In the genomic region with DNA sequence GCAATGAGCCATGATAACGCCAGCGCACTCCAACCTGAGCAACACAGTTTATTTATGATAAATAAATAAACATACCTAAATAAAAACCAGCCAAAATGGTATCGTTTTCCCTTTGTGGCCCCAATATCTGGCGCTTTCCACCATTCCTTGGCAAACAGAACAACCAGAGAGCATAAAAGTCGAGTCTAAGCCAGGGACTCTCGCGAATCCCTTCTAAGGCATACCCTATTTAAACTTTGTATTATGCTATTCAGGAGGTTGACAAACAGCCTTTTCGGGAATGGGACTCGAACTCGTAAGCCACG, we compare ENCODE assay signal across 1 cellular context.
TF ChIP-seq lines count a peak whose summit lies in the region.

No MANE protein-coding gene starts in this region.

TF ChIP-seq in endothelial cell of umbilical vein, 7 proteins besides CTCF, POLR2A, EP300 and RAD21 (continued from another document):
- TF ChIP-seq, protein P1, sequence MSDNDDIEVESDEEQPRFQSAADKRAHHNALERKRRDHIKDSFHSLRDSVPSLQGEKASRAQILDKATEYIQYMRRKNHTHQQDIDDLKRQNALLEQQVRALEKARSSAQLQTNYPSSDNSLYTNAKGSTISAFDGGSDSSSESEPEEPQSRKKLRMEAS (IDR thresholded peaks at IDR 0.05; ENCODE audit: insufficient read depth, insufficient read length), result no peak
